Comparison of ENCODE assay signal across 7 cellular contexts in genomic region chr6:34353530-34353929, GRCh38. TPM values are rescaled to one million over a fixed set of nuclear protein-coding genes. Genes with fewer than 3 reads are reported as not detected.
DNase-seq lines count a peak whose midpoint lies in the region; ATAC-seq, FAIRE-seq and TF ChIP-seq lines count a peak whose summit lies in the region.
"Not testable (repeated sequence)": the region's sequence is repeated elsewhere in the genome, so short reads cannot be mapped to it uniquely, and the experiment has no call there.

No MANE protein-coding gene starts in this region.

- not testable (repeated sequence) for DNase-seq in T-helper 17 cell; MCF 10A (ENCODE audit: unreplicated experiment); HepG2 (ENCODE audit: low spot score); gastrocnemius medialis

- H4K20me1 ChIP-seq in HepG2 (ENCODE audit: insufficient read depth, low read length), result not testable (repeated sequence)

- H3K27ac Mint-ChIP-seq in T-helper 17 cell (peak overlapping the region; percentile 78), MCF 10A (ENCODE audit: low read depth, unreplicated experiment) (peak overlapping the region; percentile 52)
- peak overlapping the region; percentile 64 for H3K27ac Mint-ChIP-seq in stimulated activated memory B cell treated with anti-CD40 and anti-IgM and Interleukin-4, amounts not matched to agents 10 μg/mL and 1 μg/mL and 100 μg/mL, for 72 hours

- not testable (repeated sequence) for H3K27ac ChIP-seq in HEK293 (ENCODE audit: extremely low read depth, low read depth, low read length); HepG2 (ENCODE audit: extremely low read length, insufficient read depth, low read length)
- peak overlapping the region; percentile 47 for H3K27ac ChIP-seq in neutrophil
- H3K27ac ChIP-seq in gastrocnemius medialis, result peak overlapping the region; percentile 21 to 66 (median 38)

- H3K9ac ChIP-seq in HepG2 (ENCODE audit: insufficient read depth, low read depth, low read length), result not testable (repeated sequence)

- peaks cover 13% of the 10 kb centered on the region for H3K4me1 ChIP-seq in HEK293 (ENCODE audit: control insufficient read depth, insufficient read depth, low read length)
- not testable (repeated sequence) for H3K4me1 ChIP-seq in HepG2 (ENCODE audit: insufficient read depth, low read length)
- H3K4me1 ChIP-seq in neutrophil (ENCODE audit: control insufficient read depth in 1 of 2, insufficient read depth in 1 of 2, low read depth in 1 of 2, low read length in 1 of 2), result peaks cover 20 to 37% of the 10 kb centered on the region in 2 experiments
- H3K4me1 ChIP-seq in gastrocnemius medialis, result peaks cover 59 to 76% of the 10 kb centered on the region in 2 donors

- not testable (repeated sequence) for H3K4me3 ChIP-seq in HEK293 (ENCODE audit: low read depth, low read length); HepG2 (replicated peaks in 1 of 3; ENCODE audit: insufficient read depth in 1 of 3, low read depth in 2 of 3, low read length in 3 of 3); neutrophil (ENCODE audit: low read depth in 1 of 2, low read length in 1 of 2); gastrocnemius medialis

- not testable (repeated sequence) for H3K27me3 Mint-ChIP-seq in T-helper 17 cell; MCF 10A (ENCODE audit: insufficient read depth, unreplicated experiment); stimulated activated memory B cell treated with anti-CD40 and anti-IgM and Interleukin-4, amounts not matched to agents 10 μg/mL and 1 μg/mL and 100 μg/mL, for 72 hours

- TF ChIP-seq EP300 in HepG2 (IDR thresholded peaks at IDR 0.05; ENCODE audit: low read depth in 2 of 2, low read length in 2 of 2); HepG2 (CRISPR knock-in tag; IDR thresholded peaks at IDR 0.05; ENCODE audit: borderline replicate concordance): not testable (repeated sequence)

- H3K36me3 Mint-ChIP-seq in T-helper 17 cell (ENCODE audit: low read depth); MCF 10A (ENCODE audit: insufficient read depth, unreplicated experiment); stimulated activated memory B cell treated with anti-CD40 and anti-IgM and Interleukin-4, amounts not matched to agents 10 μg/mL and 1 μg/mL and 100 μg/mL, for 72 hours: not testable (repeated sequence)

- not testable (repeated sequence) for TF ChIP-seq POLR2A in HepG2 (IDR thresholded peaks at IDR 0.05; ENCODE audit: insufficient read depth in 1 of 2, low read depth in 2 of 2, low read length in 2 of 2); gastrocnemius medialis (IDR thresholded peaks at IDR 0.05)

- WGBS in HepG2 (ENCODE audit: low lambda C conversion rate), result 94% methylated on average over 7 of the region's 7 CpGs

- peaks cover 64% of the 10 kb centered on the region for H3K79me2 ChIP-seq in HepG2 (ENCODE audit: insufficient read depth, low read length)

- BruUV-seq in MCF 10A (replicated peaks; lab: Mats Ljungman, UMichigan); HepG2 (replicated peaks; lab: Mats Ljungman, UMichigan): not testable (repeated sequence)

- in situ Hi-C loops in HepG2 (cut with HindIII; ENCODE audit: extremely low pct_ligation_motif_present, low pct_unique_long_range_greater_than_20kb); gastrocnemius medialis (cut with MboI; ENCODE audit: low sequenced_read_pairs in 4 of 4): not testable (repeated sequence)

- CTCF ChIA-PET in HEK293 (lab: Yijun Ruan, JAX), result interaction anchor here (0.6 kb wide), 2 partner anchors 928 to 1515 kb away, joined by 3 read pairs; partner anchors contain the start of gene TAP2
- CTCF ChIA-PET in MCF 10A (lab: Yijun Ruan, JAX); HepG2 (lab: Yijun Ruan, JAX; ENCODE audit: low intra/inter-chr PET ratio, low total read pairs): not testable (repeated sequence)

- ATAC-seq in T-helper 17 cell; HepG2; gastrocnemius medialis; stimulated activated memory B cell treated with anti-CD40 and anti-IgM and Interleukin-4, amounts not matched to agents 10 μg/mL and 1 μg/mL and 100 μg/mL, for 72 hours: not testable (repeated sequence)

- peaks cover 12% of the 10 kb centered on the region for H3K4me1 Mint-ChIP-seq in T-helper 17 cell
- peaks cover 11% of the 10 kb centered on the region for H3K4me1 Mint-ChIP-seq in MCF 10A (ENCODE audit: insufficient read depth, unreplicated experiment)
- H3K4me1 Mint-ChIP-seq in stimulated activated memory B cell treated with anti-CD40 and anti-IgM and Interleukin-4, amounts not matched to agents 10 μg/mL and 1 μg/mL and 100 μg/mL, for 72 hours, result peaks cover 35% of the 10 kb centered on the region

- not testable (repeated sequence) for H3K9me3 ChIP-seq in HEK293 (ENCODE audit: control insufficient read depth, insufficient read depth, low read depth, low read length); T-helper 17 cell (ENCODE audit: control insufficient read depth, low read length, poor library complexity, severe bottlenecking); HepG2 (ENCODE audit: low read length); neutrophil; gastrocnemius medialis

- H3K4me2 ChIP-seq in HepG2 (ENCODE audit: low read depth, low read length), result not testable (repeated sequence)

- H2AFZ ChIP-seq in HepG2 (ENCODE audit: low read length), result not testable (repeated sequence)

- H3K4me3 Mint-ChIP-seq in T-helper 17 cell; MCF 10A (ENCODE audit: unreplicated experiment); stimulated activated memory B cell treated with anti-CD40 and anti-IgM and Interleukin-4, amounts not matched to agents 10 μg/mL and 1 μg/mL and 100 μg/mL, for 72 hours: not testable (repeated sequence)

- not testable (repeated sequence) for FAIRE-seq in HepG2 (lab: Jason Lieb, UNC)

- not testable (repeated sequence) for TF ChIP-seq RAD21 in HepG2 (CRISPR knock-in tag; IDR thresholded peaks at IDR 0.05)

- H3K36me3 ChIP-seq in HEK293 (ENCODE audit: control insufficient read depth in 2 of 2, insufficient read depth in 1 of 2, low read length in 2 of 2); HepG2 (replicated peaks in 1 of 2; ENCODE audit: control insufficient read depth in 1 of 2, insufficient read depth in 2 of 2, low read length in 2 of 2); neutrophil; gastrocnemius medialis: not testable (repeated sequence)

- not testable (repeated sequence) for H3K27me3 ChIP-seq in HepG2 (ENCODE audit: control insufficient read depth in 1 of 2, insufficient read depth in 2 of 2, low read length in 2 of 2); neutrophil; gastrocnemius medialis

- POLR2A ChIA-PET in HEK293 (lab: Yijun Ruan, JAX); HepG2 (lab: Yijun Ruan, JAX): not testable (repeated sequence)
- POLR2A ChIA-PET in MCF 10A (lab: Yijun Ruan, JAX), result interaction anchor here (0.7 to 2.2 kb wide), 2 partner anchors 13 to 437 kb away, joined by 3 to 8 read pairs; no protein-coding TSS in a partner anchor

- intact Hi-C loops in MCF 10A (cut with micrococcal nuclease); HepG2 (cut with micrococcal nuclease; ENCODE audit: unreplicated experiment); gastrocnemius medialis (cut with DNase I; ENCODE audit: low total_unique reads): not testable (repeated sequence)

- TF ChIP-seq CTCF in HEK293 (tag by site-specific recombination; IDR thresholded peaks at IDR 0.05); MCF 10A (IDR thresholded peaks at IDR 0.05; ENCODE audit: unreplicated experiment); HepG2 (CRISPR knock-in tag; IDR thresholded peaks at IDR 0.05); neutrophil (IDR thresholded peaks at IDR 0.05); gastrocnemius medialis (IDR thresholded peaks at IDR 0.05 in 4 of 5, conservative IDR thresholded peaks at IDR 0.05 in 1 of 5): not testable (repeated sequence)

- H3K9me3 Mint-ChIP-seq in MCF 10A (ENCODE audit: unreplicated experiment); stimulated activated memory B cell treated with anti-CD40 and anti-IgM and Interleukin-4, amounts not matched to agents 10 μg/mL and 1 μg/mL and 100 μg/mL, for 72 hours: not testable (repeated sequence)

RNA-seq across cellular contexts. Expression of gene NUDT3, which starts 38.9 kb away (rescaled TPM):
- total RNA-seq in T-helper 17 cell (10 to 100 TPM; 21.1 to 23.2 TPM), MCF 10A (2022) (22.4 and 23.6 TPM in 2 replicates), HepG2 (2016; rRNA removed; fragmentation: Illumina TruSeq; extraction: Trizol) (20.2 and 30.1 TPM in 2 replicates), gastrocnemius medialis (10 to 100 TPM; 40.0 to 71.9 (median 50.6) TPM)
- 4.1 and 4.8 TPM in 2 replicates for total RNA-seq in HepG2 (2016; cell fraction: cytosol; rRNA removed; fragmentation: Illumina TruSeq; extraction: Trizol; ENCODE audit: low read depth)
- 19.5 and 29.7 TPM in 2 replicates for total RNA-seq in HepG2 (2016; cell fraction: insoluble cytoplasmic fraction; rRNA removed; fragmentation: Illumina TruSeq; extraction: Trizol)
- total RNA-seq in HepG2 (2016; cell fraction: membrane; rRNA removed; fragmentation: Illumina TruSeq; extraction: Trizol), result 14.6 and 14.8 TPM in 2 replicates
- 15.7 and 19.0 TPM in 2 replicates for total RNA-seq in HepG2 (2016; cell fraction: nucleus; rRNA removed; fragmentation: Illumina TruSeq; extraction: Trizol)
- 17.6 and 20.6 TPM in 2 replicates for polyA plus RNA-seq in HepG2 (2011; rRNA removed)
- 10.7 and 14.8 TPM in 2 replicates for polyA plus RNA-seq in HepG2 (2011; cell fraction: cytosol; rRNA removed)
- 9.2 and 11.9 TPM in 2 replicates for polyA plus RNA-seq in HepG2 (2011; cell fraction: nucleus; rRNA removed)
- 5.6 TPM in 2 replicates for polyA plus RNA-seq in HepG2 (2012)
- polyA plus RNA-seq in HepG2 (2016; cell fraction: cytosol; fragmentation: Illumina TruSeq; extraction: Trizol; ENCODE audit: low read depth), result 3.0 and 3.5 TPM in 2 replicates
- 22.4 and 22.7 TPM in 2 replicates for polyA plus RNA-seq in HepG2 (2016; cell fraction: insoluble cytoplasmic fraction; fragmentation: Illumina TruSeq; extraction: Trizol; ENCODE audit: low read depth)
- polyA plus RNA-seq in HepG2 (2016; cell fraction: membrane; fragmentation: Illumina TruSeq; extraction: Trizol; ENCODE audit: low read depth), result 7.4 and 7.7 TPM in 2 replicates
- polyA plus RNA-seq in HepG2 (2016; cell fraction: nucleus; fragmentation: Illumina TruSeq; extraction: Trizol; ENCODE audit: insufficient read depth, low read depth), result 23.3 TPM in 2 replicates
- 23.6 and 25.7 TPM in 2 replicates for polyA minus RNA-seq in HepG2 (2011; rRNA and poly(A)+ RNA removed; ENCODE audit: low replicate concordance)
- polyA minus RNA-seq in HepG2 (2011; cell fraction: cytosol; rRNA and poly(A)+ RNA removed), result 18.9 and 21.6 TPM in 2 replicates
- polyA minus RNA-seq in HepG2 (2011; cell fraction: nucleus; rRNA and poly(A)+ RNA removed), result 14.0 and 19.0 TPM in 2 replicates
